9 cellular contexts compared by ENCODE assay signal in genomic region chr10:43683451-43684197, GRCh38. TPM values are rescaled to one million over a fixed set of nuclear protein-coding genes. Genes with fewer than 3 reads are reported as not detected.
DNase-seq lines count a peak whose midpoint lies in the region; ATAC-seq and TF ChIP-seq lines count a peak whose summit lies in the region.
"Had no signal": no experiment of that assay in that cellular context is flagged by ENCODE, and none has a peak within 500 bp of the region (broad histone marks: within the 10 kb centered on the region; RNA-seq: fewer than 3 reads in every experiment).

No MANE protein-coding gene starts in this region.

- peak; percentile 19 for TF ChIP-seq CTCF in colonic mucosa (IDR thresholded peaks at IDR 0.05)

- peak; percentile 41 to 56 for ATAC-seq in activated CD4-positive, CD25-positive, alpha-beta regulatory T cell treated with anti-CD3 and anti-CD28 coated beads, Interleukin-2, amount 50 U/mL, for 24 hours
- ATAC-seq in GM18867 (IDR thresholded peaks at IDR 0.05; ENCODE audit: unreplicated experiment) (no peak), GM21825 (IDR thresholded peaks at IDR 0.05; ENCODE audit: unreplicated experiment) (no peak)

- H3K9ac ChIP-seq in colonic mucosa (ENCODE audit: low read depth in 2 of 2, low read length in 2 of 2) = no peak overlapping the region

- intact Hi-C loops in colonic mucosa (cut with DNase I) = no loop called here

- no peaks in the 10 kb centered on the region for H3K27me3 ChIP-seq in colonic mucosa
- H3K27me3 ChIP-seq: pancreas had no signal

- no peaks in the 10 kb centered on the region for H3K4me1 ChIP-seq in colonic mucosa

- H3K9me3 ChIP-seq in colonic mucosa = no peaks in the 10 kb centered on the region
- H3K9me3 ChIP-seq: pancreas had no signal

- no peak overlapping the region for H3K27ac ChIP-seq in colonic mucosa
- H3K27ac ChIP-seq: pancreas had no signal

- H3K4me3 ChIP-seq in colonic mucosa = no peak overlapping the region
- H3K4me3 ChIP-seq: pancreas had no signal

- no peak for DNase-seq in activated CD4-positive, CD25-positive, alpha-beta regulatory T cell (lab: John Stamatoyannopoulos, UW)
- DNase-seq in NAMALWA (ENCODE audit: low spot score) = peak; percentile 58
- no peak for DNase-seq in colonic mucosa
- DNase-seq in stimulated activated CD4-positive, alpha-beta T cell treated with anti-CD3 and anti-CD28 coated beads, Interleukin-2, amount 100 ng/mL, for 48 hours = peak; percentile 18 to 30
- DNase-seq in stimulated activated naive CD4-positive, alpha-beta T cell (lab: John Stamatoyannopoulos, UW) = no peak
- DNase-seq: pancreas had no signal

- no peaks in the 10 kb centered on the region for H3K36me3 ChIP-seq in colonic mucosa
- H3K36me3 ChIP-seq: pancreas had no signal

RNA-seq across cellular contexts. Expression of gene ZNF32, which starts 34.9 kb away (rescaled TPM):
- 10 to 100 TPM; 15.7 to 17.7 TPM for total RNA-seq in colonic mucosa

Comparison
In these comparisons a context has a peak if more than half of its experiments do, and no peak if none do; other contexts are left out.
1. ATAC-seq: peak in activated CD4-positive, CD25-positive, alpha-beta regulatory T cell treated with anti-CD3 and anti-CD28 coated beads, Interleukin-2, amount 50 U/mL, for 24 hours (2 of 2); none in GM18867 (single experiment) and GM21825 (single experiment).
2. DNase-seq: peak in NAMALWA (single experiment) and stimulated activated CD4-positive, alpha-beta T cell treated with anti-CD3 and anti-CD28 coated beads, Interleukin-2, amount 100 ng/mL, for 48 hours (2 of 2); none in activated CD4-positive, CD25-positive, alpha-beta regulatory T cell (0 of 4), colonic mucosa (single experiment) and stimulated activated naive CD4-positive, alpha-beta T cell (0 of 6).